ENCODE assay signal across 15 cellular contexts in the genomic region with DNA sequence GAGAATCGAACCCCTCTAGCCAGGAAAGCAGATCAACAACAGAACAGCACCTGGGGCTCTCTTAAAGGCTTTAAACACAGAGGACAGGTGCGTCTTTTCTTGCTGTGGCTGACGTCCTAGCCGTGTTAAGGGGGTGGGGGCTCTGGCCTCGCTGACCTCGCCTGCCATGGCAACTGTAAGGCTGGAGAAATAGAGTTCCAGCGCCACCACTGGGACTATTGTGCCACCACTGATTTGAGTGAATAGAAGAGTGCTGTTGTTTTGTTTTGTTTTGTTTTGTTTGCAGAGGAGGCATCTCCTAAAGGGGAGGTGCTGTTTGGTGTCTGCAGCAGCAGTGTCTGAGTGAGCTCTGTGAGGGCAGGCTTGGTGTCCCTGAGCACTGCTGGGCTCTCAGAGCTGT. TPM values are rescaled to one million over a fixed set of nuclear protein-coding genes. Genes with fewer than 3 reads are reported as not detected.
DNase-seq lines count a peak whose midpoint lies in the region; ATAC-seq, FAIRE-seq and TF ChIP-seq lines count a peak whose summit lies in the region.
"Had no signal": no experiment of that assay in that cellular context is flagged by ENCODE, and none has a peak within 500 bp of the region (broad histone marks: within the 10 kb centered on the region; RNA-seq: fewer than 3 reads in every experiment).

No MANE protein-coding gene starts in this region.

- intact Hi-C loops in ovary (cut with DNase I) = no loop called here
- intact Hi-C loops in esophagus muscularis mucosa (cut with DNase I) = no loop called here

- H3K36me3 ChIP-seq in ovary (no peaks in the 10 kb centered on the region), esophagus muscularis mucosa (no peaks in the 10 kb centered on the region)
- H3K36me3 ChIP-seq: right atrium auricular region had no signal

- DNase-seq in D721Med (ENCODE audit: insufficient read length, low spot score) = no peak
- no peak for DNase-seq in LNCaP clone FGC (ENCODE audit: low read depth)
- DNase-seq in NCI-H748 (lab: John Stamatoyannopoulos, UW; ENCODE audit: unreplicated experiment) = peak; percentile 93
- DNase-seq in globus pallidus (ENCODE audit: low spot score) = peak; percentile 3
- DNase-seq in ovary = no peak
- DNase-seq in esophagus muscularis mucosa (ENCODE audit: extremely low spot score) = no peak
- DNase-seq: dorsolateral prefrontal cortex, T-cell had no signal

- H3K9me3 ChIP-seq in ovary (no peaks in the 10 kb centered on the region), esophagus muscularis mucosa (no peaks in the 10 kb centered on the region)
- H3K9me3 ChIP-seq: right atrium auricular region had no signal

- TF ChIP-seq CTCF in D721Med (IDR thresholded peaks at IDR 0.05; ENCODE audit: insufficient read depth, missing control alignments) (peak; percentile 30), LNCaP clone FGC (IDR thresholded peaks at IDR 0.05; ENCODE audit: control insufficient read depth, extremely low read depth, insufficient read depth) (peak; percentile 60), ovary (IDR thresholded peaks at IDR 0.05) (no peak), esophagus muscularis mucosa (IDR thresholded peaks at IDR 0.05) (no peak)

- H3K4me3 ChIP-seq in LNCaP clone FGC (ENCODE audit: low read depth, low read length) (no peak overlapping the region), ovary (no peak overlapping the region), esophagus muscularis mucosa (no peak overlapping the region)
- H3K4me3 ChIP-seq: dorsolateral prefrontal cortex, right atrium auricular region had no signal

- TF ChIP-seq EP300 in ovary (IDR thresholded peaks at IDR 0.05) (no peak), esophagus muscularis mucosa (IDR thresholded peaks at IDR 0.05) (no peak)

- no peaks in the 10 kb centered on the region for H3K4me1 ChIP-seq in ovary (ENCODE audit: insufficient read depth)
- no peaks in the 10 kb centered on the region for H3K4me1 ChIP-seq in esophagus muscularis mucosa

- FAIRE-seq in D721Med (lab: Jason Lieb, UNC) = no peak

- no peak overlapping the region for H3K27ac ChIP-seq in ovary
- H3K27ac ChIP-seq in esophagus muscularis mucosa (replicated peaks in 1 of 4) = no peak overlapping the region
- H3K27ac ChIP-seq: dorsolateral prefrontal cortex, right atrium auricular region had no signal

- no peak for TF ChIP-seq POLR2A in ovary (IDR thresholded peaks at IDR 0.05)
- TF ChIP-seq POLR2A in esophagus muscularis mucosa (IDR thresholded peaks at IDR 0.05; ENCODE audit: low read depth) = no peak

- 40 to 45% (median 42%) methylated on average over 7 of the region's 7 CpGs for WGBS in ovary, 3 donors
- 23% methylated on average over 7 of the region's 7 CpGs for WGBS in esophagus muscularis mucosa

- H3K27me3 ChIP-seq in ovary (no peaks in the 10 kb centered on the region), esophagus muscularis mucosa (peaks cover 0 to 81% (median 0%) of the 10 kb centered on the region in 4 donors)
- H3K27me3 ChIP-seq: right atrium auricular region had no signal

- ATAC-seq in GM19395 (IDR thresholded peaks at IDR 0.05; ENCODE audit: unreplicated experiment) (no peak), GM21515 (IDR thresholded peaks at IDR 0.05; ENCODE audit: unreplicated experiment) (no peak)
- ATAC-seq: T-cell had no signal

RNA-seq across cellular contexts. Expression of gene PRMT8, which starts 34.2 kb away (rescaled TPM):
- total RNA-seq in ovary = under 1 TPM in 2 of 7 donors, not detected in 5; 0.12 to 0.18 TPM
- polyA plus RNA-seq in ovary = under 1 TPM in 1 of 2 donors, not detected in 1; 0.05 TPM
- total RNA-seq in esophagus muscularis mucosa = not detected
- total RNA-seq: HT-29, mesenteric fat pad, NCI-H460, T-cell had no signal
- polyA plus RNA-seq: BJ had no signal

Comparison
In these comparisons a context has a peak if more than half of its experiments do, and no peak if none do; other contexts are left out.
1. DNase-seq: peak in NCI-H748 (single experiment) and globus pallidus (single experiment); none in D721Med (single experiment), LNCaP clone FGC (single experiment), ovary (0 of 5) and esophagus muscularis mucosa (single experiment).
2. CTCF ChIP-seq: peak in D721Med (single experiment) and LNCaP clone FGC (single experiment); none in ovary (0 of 3) and esophagus muscularis mucosa (0 of 3).